ENCODE assay signal across 7 cellular contexts in the genomic region with DNA sequence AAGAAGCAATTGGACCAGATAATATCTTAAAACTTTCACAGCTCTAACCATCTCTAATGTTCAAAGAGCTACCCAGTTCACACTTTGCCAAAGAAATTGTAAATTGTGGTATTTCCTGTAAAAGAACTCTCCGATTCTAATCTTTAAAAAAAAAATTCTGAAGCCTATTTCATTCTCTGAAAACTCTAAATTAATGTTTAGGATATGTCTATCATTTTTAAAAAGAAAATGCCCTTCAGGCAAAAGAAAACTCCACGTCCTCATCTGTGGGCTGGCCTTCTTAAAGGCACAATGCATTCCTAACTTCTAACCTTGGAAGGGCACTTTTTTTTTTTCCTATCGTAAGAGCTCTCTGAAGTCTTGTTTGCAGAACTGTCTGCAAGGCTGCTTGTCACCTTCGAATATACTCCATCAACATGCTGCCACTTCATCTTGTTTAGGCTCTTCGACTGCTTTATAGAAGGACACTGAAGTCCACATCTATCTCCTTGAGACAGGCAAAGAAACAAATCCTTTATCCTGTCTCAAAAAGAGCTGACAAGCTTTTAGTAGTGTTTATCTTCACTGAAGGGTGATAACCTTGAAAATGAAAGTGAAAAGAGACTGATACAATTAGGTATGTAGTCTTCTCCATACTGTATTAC.
A peak's percentile ranks its signal among the peaks of the same experiment; 100 is the strongest.
DNase-seq lines count a peak whose midpoint lies in the region; ATAC-seq, FAIRE-seq and TF ChIP-seq lines count a peak whose summit lies in the region.

No MANE protein-coding gene starts in this region.

- H2AFZ ChIP-seq in PC-9 = no peak overlapping the region
- peak overlapping the region; percentile 64 for H2AFZ ChIP-seq in fibroblast of lung (ENCODE audit: low read length)

- intact Hi-C loops in PC-9 (cut with micrococcal nuclease; ENCODE audit: unreplicated experiment) = loop anchor here (2.0 to 5.0 kb wide), 2 partner anchors 80 to 124 kb away; partner anchors contain the start of gene SLC39A10

- H3K9ac ChIP-seq in fibroblast of lung (ENCODE audit: insufficient read depth, low read length) = peak overlapping the region; percentile 21

- FAIRE-seq in D721Med (lab: Jason Lieb, UNC) = no peak

- DNase-seq in PC-9 (no peak), fibroblast of lung (ENCODE audit: low read depth in 2 of 2) (peak; percentile 31 to 69), dermis blood vessel endothelial cell (no peak), NCI-H510A treated with DMSO at 0.1 percent for 48 hours (lab: John Stamatoyannopoulos, UW) (no peak), D721Med (ENCODE audit: insufficient read length, low spot score) (no peak)

- H3K27ac ChIP-seq in PC-9 (no peak overlapping the region), fibroblast of lung (ENCODE audit: insufficient read depth, low read length) (peak overlapping the region; percentile 83)

- H3K9me3 ChIP-seq in PC-9 (ENCODE audit: insufficient read depth, low read depth) (no peaks in the 10 kb centered on the region), fibroblast of lung (ENCODE audit: control insufficient read depth, insufficient read depth, low read depth, low read length) (no peaks in the 10 kb centered on the region)

- H3K9me2 ChIP-seq in PC-9 (ENCODE audit: insufficient read depth) = no peaks in the 10 kb centered on the region

- no peaks in the 10 kb centered on the region for H4K20me1 ChIP-seq in PC-9 (ENCODE audit: insufficient read depth)
- no peaks in the 10 kb centered on the region for H4K20me1 ChIP-seq in fibroblast of lung (ENCODE audit: control insufficient read depth, extremely low read depth, insufficient read depth, low read length)

- BruUV-seq in PC-9 (replicated peaks; lab: Mats Ljungman, UMichigan) = no TSS peak

- POLR2A ChIA-PET in PC-9 (lab: Charles Lee; ENCODE audit: unreplicated experiment) = interaction anchor here (0.6 to 1.5 kb wide), 4 partner anchors 10 to 124 kb away, joined by 3 to 26 read pairs (median 11); partner anchors contain the start of gene SLC39A10

- CTCF ChIA-PET in PC-9 (lab: Charles Lee) = interaction anchor here (0.5 to 2.0 kb wide), 2 partner anchors 124 to 1075 kb away, joined by 7 to 9 read pairs; partner anchors contain the start of gene SLC39A10

- H3K79me2 ChIP-seq in PC-9 (ENCODE audit: low read depth) = no peaks in the 10 kb centered on the region
- H3K79me2 ChIP-seq in fibroblast of lung (ENCODE audit: control insufficient read depth, insufficient read depth, low read length) = no peaks in the 10 kb centered on the region

- no peaks in the 10 kb centered on the region for H3K27me3 ChIP-seq in PC-9 (ENCODE audit: insufficient read depth, low read depth)
- H3K27me3 ChIP-seq in fibroblast of lung (ENCODE audit: control insufficient read depth, insufficient read depth, low read length) = no peaks in the 10 kb centered on the region

- no peaks in the 10 kb centered on the region for H3K36me3 ChIP-seq in PC-9 (ENCODE audit: low read depth)
- H3K36me3 ChIP-seq in fibroblast of lung (ENCODE audit: control insufficient read depth, insufficient read depth, low read length) = no peaks in the 10 kb centered on the region

- H3K4me1 ChIP-seq in PC-9 (replicated peaks; ENCODE audit: insufficient read depth) = no peaks in the 10 kb centered on the region
- peaks cover 11% of the 10 kb centered on the region for H3K4me1 ChIP-seq in fibroblast of lung (ENCODE audit: control insufficient read depth, extremely low read depth, insufficient read depth, low read length)

- H3K4me3 ChIP-seq in PC-9 (peak overlapping the region; percentile 21; the same call in 1 of the 2 replicates), fibroblast of lung (replicated peaks in 1 of 4; ENCODE audit: control extremely low read depth in 1 of 4, insufficient read depth in 1 of 4, low read depth in 3 of 4, low read length in 4 of 4) (peak overlapping the region; percentile 38 to 51 (median 42))

- TF ChIP-seq CTCF in PC-9 (conservative IDR thresholded peaks at IDR 0.05) (no peak), fibroblast of lung (conservative IDR thresholded peaks at IDR 0.05 in 1 of 2, IDR thresholded peaks at IDR 0.05 in 1 of 2; ENCODE audit: low read depth in 1 of 2, low read length in 2 of 2) (no peak), D721Med (IDR thresholded peaks at IDR 0.05; ENCODE audit: insufficient read depth, missing control alignments) (no peak)

- H3K4me2 ChIP-seq in PC-9 (peak overlapping the region; percentile 61), fibroblast of lung (ENCODE audit: extremely low read depth, insufficient read depth, low read length) (peak overlapping the region; percentile 55)

- ATAC-seq in GM18858 (IDR thresholded peaks at IDR 0.05; ENCODE audit: unreplicated experiment) (peak; percentile 27), HG02798 (IDR thresholded peaks at IDR 0.05; ENCODE audit: poor library complexity, unreplicated experiment) (peak; percentile 43)

- H3F3A ChIP-seq in PC-9 (ENCODE audit: insufficient read depth, low read depth) = no peaks in the 10 kb centered on the region

Comparison
In these comparisons a context has a peak if more than half of its experiments do, and no peak if none do; other contexts are left out.
1. DNase-seq: peak in fibroblast of lung (2 of 2); none in PC-9 (0 of 2), dermis blood vessel endothelial cell (single experiment), NCI-H510A treated with DMSO at 0.1 percent for 48 hours (single experiment) and D721Med (single experiment).